Comparison of ENCODE assay signal across 8 cellular contexts in the genomic region with DNA sequence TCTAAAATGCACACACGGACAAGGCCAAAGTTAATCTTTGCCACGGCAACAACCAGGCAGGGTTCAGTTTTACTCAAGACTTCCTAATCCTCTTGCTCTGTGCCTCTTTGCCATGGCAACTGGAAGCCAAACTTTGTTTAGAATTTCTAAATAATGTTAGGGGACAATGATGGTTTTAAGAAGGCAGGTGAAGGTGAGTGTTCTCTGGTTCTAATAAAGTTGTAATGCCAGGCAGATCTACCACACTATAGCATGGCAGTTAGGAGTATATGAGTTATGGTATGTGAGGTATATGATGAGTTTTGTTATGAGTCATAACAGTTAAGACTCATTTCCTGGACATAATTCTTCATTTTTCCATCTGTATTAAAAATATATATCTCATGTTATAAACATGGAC. TPM values are rescaled to one million over a fixed set of nuclear protein-coding genes. Genes with fewer than 3 reads are reported as not detected.
A peak's percentile ranks its signal among the peaks of the same experiment; 100 is the strongest.
DNase-seq lines count a peak whose midpoint lies in the region; ATAC-seq and TF ChIP-seq lines count a peak whose summit lies in the region.

No MANE protein-coding gene starts in this region.

- no peak overlapping the region for H3K27ac ChIP-seq in gastroesophageal sphincter

- POLR2A ChIA-PET in activated CD8-positive, alpha-beta T cell treated with anti-CD3 and anti-CD28 coated beads, Interleukin-2, amount 10 ng/mL, durations not matched to agents 7 days and 5 days (lab: Charles Lee): interaction anchor here (1.1 to 2.0 kb wide), 7 partner anchors 10 to 40 kb away, joined by 3 to 11 read pairs (median 5); no protein-coding TSS in a partner anchor

- H3K4me1 Mint-ChIP-seq in activated CD8-positive, alpha-beta T cell treated with anti-CD3 and anti-CD28 coated beads, Interleukin-2, amount 10 ng/mL, durations not matched to agents 7 days and 5 days (ENCODE audit: low read depth): peaks cover 38% of the 10 kb centered on the region

- H3K36me3 ChIP-seq in gastroesophageal sphincter: no peaks in the 10 kb centered on the region

- no peaks in the 10 kb centered on the region for H3K9me3 ChIP-seq in gastroesophageal sphincter

- WGBS in gastroesophageal sphincter (ENCODE audit: low coverage in 1 of 2), 2 donors: 57 to 72% methylated on average over 2 of the region's 2 CpGs

- no peaks in the 10 kb centered on the region for H3K9me3 Mint-ChIP-seq in activated CD8-positive, alpha-beta T cell treated with anti-CD3 and anti-CD28 coated beads, Interleukin-2, amount 10 ng/mL, durations not matched to agents 7 days and 5 days (ENCODE audit: insufficient read depth)

- intact Hi-C loops in Right ventricle myocardium superior (cut with DNase I): no loop called here

- H3K36me3 Mint-ChIP-seq in activated CD8-positive, alpha-beta T cell treated with anti-CD3 and anti-CD28 coated beads, Interleukin-2, amount 10 ng/mL, durations not matched to agents 7 days and 5 days (ENCODE audit: low read depth): peaks cover 61% of the 10 kb centered on the region

- H3K27me3 ChIP-seq in gastroesophageal sphincter: no peaks in the 10 kb centered on the region

- DNase-seq in AML-193 (lab: John Stamatoyannopoulos, UW) (peak; percentile 57 to 59), Right ventricle myocardium superior (no peak), putamen (ENCODE audit: low spot score) (no peak)
- DNase-seq in activated CD8-positive, alpha-beta T cell treated with anti-CD3 and anti-CD28 coated beads, Interleukin-2, amount 10 ng/mL, durations not matched to agents 7 days and 5 days: peak; percentile 74
- DNase-seq in stimulated activated naive CD8-positive, alpha-beta T cell treated with anti-CD3 and anti-CD28 coated beads, Interleukin-15, Interleukin-2, amounts not matched to agents 100 U/mL and 50 U/mL, for 24 hours: no peak

- no peak overlapping the region for H3K4me3 ChIP-seq in gastroesophageal sphincter

- CTCF ChIA-PET in activated CD8-positive, alpha-beta T cell treated with anti-CD3 and anti-CD28 coated beads, Interleukin-2, amount 10 ng/mL, durations not matched to agents 7 days and 5 days (lab: Charles Lee): interaction anchor here (1.6 kb wide), 1 partner anchor 20 kb away, joined by 7 read pairs; no protein-coding TSS in a partner anchor

- no peak for TF ChIP-seq EP300 in gastroesophageal sphincter (IDR thresholded peaks at IDR 0.05)

- TF ChIP-seq CTCF in gastroesophageal sphincter (IDR thresholded peaks at IDR 0.05): no peak

- no peaks in the 10 kb centered on the region for H3K4me1 ChIP-seq in gastroesophageal sphincter

- H3K27me3 Mint-ChIP-seq in activated CD8-positive, alpha-beta T cell treated with anti-CD3 and anti-CD28 coated beads, Interleukin-2, amount 10 ng/mL, durations not matched to agents 7 days and 5 days (ENCODE audit: low read depth): no peaks in the 10 kb centered on the region

- TF ChIP-seq POLR2A in gastroesophageal sphincter (IDR thresholded peaks at IDR 0.05): no peak

- ATAC-seq in GM19351 (IDR thresholded peaks at IDR 0.05; ENCODE audit: unreplicated experiment) (peak; percentile 46), HG03469 (IDR thresholded peaks at IDR 0.05; ENCODE audit: unreplicated experiment) (peak; percentile 41), gastroesophageal sphincter (no peak), Right ventricle myocardium superior (ENCODE audit: poor library complexity) (no peak)
- peak; percentile 80 for ATAC-seq in activated CD8-positive, alpha-beta T cell treated with anti-CD3 and anti-CD28 coated beads, Interleukin-2, amount 10 ng/mL, durations not matched to agents 7 days and 5 days
- ATAC-seq in stimulated activated naive CD8-positive, alpha-beta T cell treated with anti-CD3 and anti-CD28 coated beads, Interleukin-15, Interleukin-2, amounts not matched to agents 100 U/mL and 50 U/mL, for 24 hours: peak; percentile 82

- H3K4me3 Mint-ChIP-seq in activated CD8-positive, alpha-beta T cell treated with anti-CD3 and anti-CD28 coated beads, Interleukin-2, amount 10 ng/mL, durations not matched to agents 7 days and 5 days: peak overlapping the region; percentile 83

- H3K27ac Mint-ChIP-seq in activated CD8-positive, alpha-beta T cell treated with anti-CD3 and anti-CD28 coated beads, Interleukin-2, amount 10 ng/mL, durations not matched to agents 7 days and 5 days: peak overlapping the region; percentile 86

RNA-seq across cellular contexts. Expression of a gene that starts 2.7 kb away (rescaled TPM):
- total RNA-seq in activated CD8-positive, alpha-beta T cell treated with anti-CD3 and anti-CD28 coated beads, Interleukin-2, amount 10 ng/mL, durations not matched to agents 7 days and 5 days: 100 to 1,000 TPM; 604 to 619 TPM
- 10 to 100 TPM in 2 of 4 donors, 1 to 10 TPM in 2; 5.0 to 31.9 (median 12.9) TPM for total RNA-seq in gastroesophageal sphincter
- 7.2 TPM for total RNA-seq in Right ventricle myocardium superior

Comparison
In these comparisons a context has a peak if more than half of its experiments do, and no peak if none do; other contexts are left out.
1. DNase-seq: peak in AML-193 (2 of 2) and activated CD8-positive, alpha-beta T cell treated with anti-CD3 and anti-CD28 coated beads, Interleukin-2, amount 10 ng/mL, durations not matched to agents 7 days and 5 days (single experiment); none in stimulated activated naive CD8-positive, alpha-beta T cell treated with anti-CD3 and anti-CD28 coated beads, Interleukin-15, Interleukin-2, amounts not matched to agents 100 U/mL and 50 U/mL, for 24 hours (single experiment), Right ventricle myocardium superior (single experiment) and putamen (single experiment).
2. ATAC-seq: peak in GM19351 (single experiment), HG03469 (single experiment), activated CD8-positive, alpha-beta T cell treated with anti-CD3 and anti-CD28 coated beads, Interleukin-2, amount 10 ng/mL, durations not matched to agents 7 days and 5 days (single experiment) and stimulated activated naive CD8-positive, alpha-beta T cell treated with anti-CD3 and anti-CD28 coated beads, Interleukin-15, Interleukin-2, amounts not matched to agents 100 U/mL and 50 U/mL, for 24 hours (single experiment); none in gastroesophageal sphincter (single experiment) and Right ventricle myocardium superior (single experiment).
3. RNA of a gene that starts 2.7 kb away (total RNA-seq): 604 to 619 TPM in activated CD8-positive, alpha-beta T cell treated with anti-CD3 and anti-CD28 coated beads, Interleukin-2, amount 10 ng/mL, durations not matched to agents 7 days and 5 days; 5.0 to 31.9 TPM in gastroesophageal sphincter and 7.2 TPM in Right ventricle myocardium superior (single experiment); every median in the first group is over 10 times any median in the second.